ENCODE assay signal across 10 cellular contexts in genomic region chr4:80592950-80593349, GRCh38.
A peak's percentile ranks its signal among the peaks of the same experiment; 100 is the strongest.
DNase-seq lines count a peak whose midpoint lies in the region; ATAC-seq and TF ChIP-seq lines count a peak whose summit lies in the region.
"Had no signal": no experiment of that assay in that cellular context is flagged by ENCODE, and none has a peak within 500 bp of the region (broad histone marks: within the 10 kb centered on the region; RNA-seq: fewer than 3 reads in every experiment).

No MANE protein-coding gene starts in this region.

- H3K4me1 ChIP-seq in BE2C: no peaks in the 10 kb centered on the region
- no peaks in the 10 kb centered on the region for H3K4me1 ChIP-seq in lower lobe of right lung
- no peaks in the 10 kb centered on the region for H3K4me1 ChIP-seq in aorta (ENCODE audit: control insufficient read depth in 1 of 2, insufficient read depth in 2 of 2, low read length in 2 of 2)

- H3K4me3 ChIP-seq in BE2C (ENCODE audit: low read depth, low read length) (no peak overlapping the region), lower lobe of right lung (no peak overlapping the region), aorta (ENCODE audit: low read length in 2 of 2) (no peak overlapping the region)

- ATAC-seq in GM19025 (IDR thresholded peaks at IDR 0.05; ENCODE audit: low read depth, unreplicated experiment): peak; percentile 72
- ATAC-seq in HG03095 (IDR thresholded peaks at IDR 0.05; ENCODE audit: unreplicated experiment): peak; percentile 69
- no peak for ATAC-seq in lower lobe of right lung
- no peak for ATAC-seq in aorta (ENCODE audit: low FRiP score)

- intact Hi-C loops in lower lobe of right lung (cut with DNase I) (no loop called here), aorta (cut with DNase I) (no loop called here)

- TF ChIP-seq CTCF in BE2C (IDR thresholded peaks at IDR 0.05; ENCODE audit: low read depth, low read length) (peak; percentile 5; the same call in 1 of the 2 replicates), VCaP (conservative IDR thresholded peaks at IDR 0.05) (peak; percentile 61), lower lobe of right lung (IDR thresholded peaks at IDR 0.05) (no peak)

- DNase-seq in BE2C (no peak), kidney tubule cell (ENCODE audit: low spot score) (no peak), lower lobe of right lung (no peak), NCI-H2107 treated with DMSO at 0.1 percent for 48 hours (lab: John Stamatoyannopoulos, UW; ENCODE audit: unreplicated experiment) (no peak), aorta (no peak)
- DNase-seq: activated CD4-positive, alpha-beta T cell treated with anti-CD3 and anti-CD28 coated beads for 1 hour; anterior cingulate cortex had no signal

- H3K36me3 ChIP-seq in BE2C (no peaks in the 10 kb centered on the region), lower lobe of right lung (no peaks in the 10 kb centered on the region), aorta (ENCODE audit: control insufficient read depth in 1 of 2, insufficient read depth in 2 of 2, low read length in 1 of 2) (no peaks in the 10 kb centered on the region)

- no peak overlapping the region for H3K27ac ChIP-seq in VCaP
- no peak overlapping the region for H3K27ac ChIP-seq in lower lobe of right lung
- no peak overlapping the region for H3K27ac ChIP-seq in aorta (ENCODE audit: low read depth in 1 of 2, low read length in 2 of 2)

- WGBS in aorta, 2 donors: 34 to 35% methylated on average over 2 of the region's 2 CpGs

- H3K27me3 ChIP-seq in BE2C (no peaks in the 10 kb centered on the region), lower lobe of right lung (ENCODE audit: low read depth) (no peaks in the 10 kb centered on the region), aorta (ENCODE audit: control insufficient read depth in 1 of 2, insufficient read depth in 2 of 2, low read length in 1 of 2) (no peaks in the 10 kb centered on the region)

- no peaks in the 10 kb centered on the region for H3K9me3 ChIP-seq in BE2C
- no peaks in the 10 kb centered on the region for H3K9me3 ChIP-seq in lower lobe of right lung
- no peaks in the 10 kb centered on the region for H3K9me3 ChIP-seq in aorta (ENCODE audit: control insufficient read depth, low read length)

Comparison
In these comparisons a context has a peak if more than half of its experiments do, and no peak if none do; other contexts are left out.
1. ATAC-seq: peak in GM19025 (single experiment) and HG03095 (single experiment); none in lower lobe of right lung (0 of 2) and aorta (single experiment).